1 cellular context compared by ENCODE assay signal in the genomic region with DNA sequence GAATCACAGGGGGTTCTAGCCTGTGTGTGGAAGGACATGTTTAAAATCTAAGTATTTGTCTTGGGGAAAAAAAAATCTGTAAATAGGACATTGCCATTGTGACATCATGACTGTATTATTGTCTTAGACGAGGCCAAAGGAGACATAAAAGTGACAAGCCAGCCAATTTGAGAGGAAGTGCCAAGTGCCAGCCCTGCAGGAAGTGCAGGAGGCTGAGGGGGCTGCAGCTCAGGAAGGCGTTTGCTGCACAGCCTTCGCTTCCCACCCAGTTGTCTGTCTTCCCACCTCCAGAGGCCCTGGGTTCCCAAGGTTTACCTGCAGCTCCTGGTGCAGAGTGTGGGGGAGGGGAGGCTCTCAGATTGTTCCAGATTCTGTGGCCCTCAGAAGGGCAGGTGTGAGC.
A peak's percentile ranks its signal among the peaks of the same experiment; 100 is the strongest.
TF ChIP-seq lines count a peak whose summit lies in the region.

No MANE protein-coding gene starts in this region.

TF ChIP-seq in GM12878, 131 proteins besides CTCF, POLR2A, EP300 and RAD21:
- 0 out of 2 replicates have a peak, but pooled peaks have one; percentile 15 for TF ChIP-seq IKZF1 (conservative IDR thresholded peaks at IDR 0.05)
- peak; percentile 60; the same call in 1 of the 2 replicates for TF ChIP-seq SPI1 (IDR thresholded peaks at IDR 0.05; ENCODE audit: borderline replicate concordance, insufficient read depth, low read depth, low read length)
- 0 out of 4 replicates have a peak, but pooled peaks of 1 of the 2 experiments have one; percentile 12 for TF ChIP-seq IKZF2 (IDR thresholded peaks at IDR 0.05)
- TF ChIP-seq MXI1 (IDR thresholded peaks at IDR 0.05; ENCODE audit: low read depth, low read length), result no peak
- TF ChIP-seq POU2F2 (IDR thresholded peaks at IDR 0.05; ENCODE audit: borderline replicate concordance, low read depth, low read length), result no peak
- no peak for TF ChIP-seq RCOR1 (conservative IDR thresholded peaks at IDR 0.05; ENCODE audit: low read depth, low read length)
